In genomic region chr3:146709969-146710368, GRCh38 we compare ENCODE assay signal across 25 cellular contexts.
"Had no signal": no experiment of that assay in that cellular context is flagged by ENCODE, and none has a peak within 500 bp of the region (broad histone marks: within the 10 kb centered on the region; RNA-seq: fewer than 3 reads in every experiment).

No MANE protein-coding gene starts in this region.

- H3K27ac ChIP-seq: ascending aorta, colonic mucosa, dorsolateral prefrontal cortex, esophagus squamous epithelium, left lung, pancreas, psoas muscle, skin epidermis, testis, vagina had no signal

- H3K4me1 Mint-ChIP-seq: activated T-helper 17 cell treated with anti-CD3 and anti-CD28 coated beads, Interleukin-2, amount 50 U/mL, for 72 hours; central memory CD8-positive, alpha-beta T cell; immature natural killer cell; stimulated activated effector memory CD8-positive, alpha-beta T cell treated with anti-CD3 and anti-CD28 coated beads, Interleukin-12 subunit alpha, Interleukin-12 subunit beta, amount 100 ng/mL, for 72 hours had no signal

- H3K4me1 ChIP-seq: ascending aorta, colonic mucosa, esophagus squamous epithelium, left lung, pancreas, psoas muscle, testis, vagina had no signal

- H3K9me3 ChIP-seq: ascending aorta, colonic mucosa, esophagus squamous epithelium, left lung, pancreas, psoas muscle, testis, vagina had no signal

- H3K27ac Mint-ChIP-seq: activated naive CD4-positive, alpha-beta T cell treated with anti-CD3 and anti-CD28 coated beads, Interleukin-2, amount 50 U/mL, for 72 hours; activated T-cell treated with anti-CD3 and anti-CD28 coated beads, Interleukin-2, amount 50 U/mL, for 24 hours; activated T-helper 17 cell treated with anti-CD3 and anti-CD28 coated beads, Interleukin-2, amount 50 U/mL, for 72 hours; immature natural killer cell; natural killer cell treated with Interleukin-12 subunit alpha and Interleukin-12 subunit beta and Interleukin-15 and Interleukin-18, amount 100 ng/mL, for 72 hours; stimulated activated effector memory CD8-positive, alpha-beta T cell treated with anti-CD3 and anti-CD28 coated beads, Interleukin-12 subunit alpha, Interleukin-12 subunit beta, amount 100 ng/mL, for 72 hours; WTC11 had no signal

- H3K4me3 ChIP-seq: ascending aorta, colonic mucosa, dorsolateral prefrontal cortex, esophagus squamous epithelium, left lung, lung, pancreas, psoas muscle, skin epidermis, testis, vagina had no signal

- H3K27me3 Mint-ChIP-seq: activated T-cell treated with anti-CD3 and anti-CD28 coated beads, Interleukin-2, amount 50 U/mL, for 24 hours; activated T-helper 17 cell treated with anti-CD3 and anti-CD28 coated beads, Interleukin-2, amount 50 U/mL, for 72 hours; central memory CD8-positive, alpha-beta T cell; natural killer cell treated with Interleukin-12 subunit alpha and Interleukin-12 subunit beta and Interleukin-15 and Interleukin-18, amount 100 ng/mL, for 72 hours had no signal

- H3K36me3 ChIP-seq: ascending aorta, colonic mucosa, esophagus squamous epithelium, left lung, pancreas, vagina had no signal

- H3K4me3 Mint-ChIP-seq: activated T-cell treated with anti-CD3 and anti-CD28 coated beads, Interleukin-2, amount 50 U/mL, for 24 hours; activated T-helper 17 cell treated with anti-CD3 and anti-CD28 coated beads, Interleukin-2, amount 50 U/mL, for 72 hours; central memory CD8-positive, alpha-beta T cell; immature natural killer cell; natural killer cell treated with Interleukin-12 subunit alpha and Interleukin-12 subunit beta and Interleukin-15 and Interleukin-18, amount 100 ng/mL, for 72 hours; stimulated activated effector memory CD8-positive, alpha-beta T cell treated with anti-CD3 and anti-CD28 coated beads, Interleukin-12 subunit alpha, Interleukin-12 subunit beta, amount 100 ng/mL, for 72 hours; WTC11 had no signal

- H3K27me3 ChIP-seq: ascending aorta, colonic mucosa, dorsolateral prefrontal cortex, esophagus squamous epithelium, left lung, testis, vagina had no signal

- DNase-seq: activated T-cell treated with anti-CD3 and anti-CD28 coated beads, Interleukin-2, amount 50 U/mL, for 24 hours; colonic mucosa; dorsolateral prefrontal cortex; esophagus squamous epithelium; foreskin melanocyte; immature natural killer cell; kidney glomerular epithelial cell; left lung; pancreas; psoas muscle; right cardiac atrium; stimulated activated CD4-positive, alpha-beta T cell treated with anti-CD3 and anti-CD28 coated beads, Interleukin-2, amount 100 ng/mL, for 24 hours; T-helper 9 cell; testis; trophoblast cell had no signal

- ATAC-seq: activated T-helper 17 cell treated with anti-CD3 and anti-CD28 coated beads, Interleukin-2, amount 50 U/mL, for 72 hours; left lung; natural killer cell treated with Interleukin-12 subunit alpha and Interleukin-12 subunit beta and Interleukin-15 and Interleukin-18, amount 100 ng/mL, for 72 hours; pancreas; psoas muscle; right cardiac atrium; stimulated activated effector memory CD8-positive, alpha-beta T cell treated with anti-CD3 and anti-CD28 coated beads, Interleukin-12 subunit alpha, Interleukin-12 subunit beta, amount 100 ng/mL, for 72 hours; WTC11 had no signal

- H3K9me3 Mint-ChIP-seq: activated T-helper 17 cell treated with anti-CD3 and anti-CD28 coated beads, Interleukin-2, amount 50 U/mL, for 72 hours; WTC11 had no signal
